ENCODE assay signal across 9 cellular contexts in genomic region chr3:114451561-114452018, GRCh38.
DNase-seq lines count a peak whose midpoint lies in the region; ATAC-seq and TF ChIP-seq lines count a peak whose summit lies in the region.
"Had no signal": no experiment of that assay in that cellular context is flagged by ENCODE, and none has a peak within 500 bp of the region (broad histone marks: within the 10 kb centered on the region; RNA-seq: fewer than 3 reads in every experiment).

No MANE protein-coding gene starts in this region.

- H3K27ac ChIP-seq in GM23248 (0 out of 2 replicates have a peak overlapping the region, but pooled peaks have one; percentile 31), VCaP (peak overlapping the region; percentile 99), right cardiac atrium (ENCODE audit: low read length) (peak overlapping the region; percentile 96), smooth muscle cell (ENCODE audit: low read depth) (no peak overlapping the region)

- intact Hi-C loops in right cardiac atrium (cut with DNase I): no loop called here

- 18 to 19% methylated on average over 10 of the region's 10 CpGs for WGBS in GM23248 (ENCODE audit: low coverage in 1 of 2, low lambda C conversion rate in 2 of 2, missing lambda C conversion rate in 2 of 2), 2 experiments
- 17% methylated on average over 10 of the region's 10 CpGs for WGBS in right cardiac atrium
- WGBS in smooth muscle cell (ENCODE audit: low lambda C conversion rate): 83% methylated on average over 10 of the region's 10 CpGs

- H3K4me1 ChIP-seq in GM23248 (ENCODE audit: insufficient read depth): peaks cover 30% of the 10 kb centered on the region
- H3K4me1 ChIP-seq in right cardiac atrium (ENCODE audit: control insufficient read depth, insufficient read depth, low read length): no peaks in the 10 kb centered on the region
- peaks cover 9% of the 10 kb centered on the region for H3K4me1 ChIP-seq in smooth muscle cell (ENCODE audit: low read depth)

- H3K27me3 Mint-ChIP-seq in T-helper 17 cell: no peaks in the 10 kb centered on the region

- DNase-seq in GM23248 (peak; percentile 43), right cardiac atrium (peak; percentile 39 to 80 (median 50)), smooth muscle cell (lab: John Stamatoyannopoulos, UW; ENCODE audit: unreplicated experiment) (no peak), kidney tubule cell (ENCODE audit: low spot score) (no peak), T-helper 17 cell (no peak)
- no peak for DNase-seq in activated effector memory CD4-positive, alpha-beta T cell treated with Interleukin-2 at 50 U/mL for 16 hours

- no peak overlapping the region for H3K27ac Mint-ChIP-seq in T-helper 17 cell

- H3K4me2 ChIP-seq in GM23248 (ENCODE audit: unreplicated experiment): peak overlapping the region; percentile 83
- H3K4me2 ChIP-seq in smooth muscle cell: no peak overlapping the region

- peaks cover 12% of the 10 kb centered on the region for H3K4me1 Mint-ChIP-seq in T-helper 17 cell

- H3K9ac ChIP-seq in GM23248 (peak overlapping the region; percentile 66), smooth muscle cell (ENCODE audit: low read depth) (no peak overlapping the region)

- H3K36me3 Mint-ChIP-seq in T-helper 17 cell (ENCODE audit: low read depth): no peaks in the 10 kb centered on the region

- H4K20me1 ChIP-seq in GM23248 (ENCODE audit: insufficient read depth) (no peaks in the 10 kb centered on the region), smooth muscle cell (ENCODE audit: low read depth) (peaks cover 44% of the 10 kb centered on the region)

- no peaks in the 10 kb centered on the region for H3K27me3 ChIP-seq in GM23248 (replicated peaks; ENCODE audit: insufficient read depth)
- H3K27me3 ChIP-seq in right cardiac atrium (ENCODE audit: control insufficient read depth, insufficient read depth): no peaks in the 10 kb centered on the region
- H3K27me3 ChIP-seq in smooth muscle cell (ENCODE audit: low read depth): peaks cover 39% of the 10 kb centered on the region

- no peak for TF ChIP-seq CTCF in VCaP (conservative IDR thresholded peaks at IDR 0.05)
- no peak for TF ChIP-seq CTCF in smooth muscle cell (IDR thresholded peaks at IDR 0.05; ENCODE audit: borderline replicate concordance, insufficient read depth, poor library complexity, severe bottlenecking)

- H3K4me3 Mint-ChIP-seq in T-helper 17 cell: no peak overlapping the region

- no peaks in the 10 kb centered on the region for H3K9me2 ChIP-seq in GM23248 (ENCODE audit: insufficient read depth)

- in situ Hi-C loops in GM23248 (cut with MboI): no loop called here

- ATAC-seq in right cardiac atrium (peak; percentile 70 to 77), HG03108 (IDR thresholded peaks at IDR 0.05; ENCODE audit: unreplicated experiment) (no peak), T-helper 17 cell (no peak)
- ATAC-seq: Panc1 had no signal

- H3K36me3 ChIP-seq in GM23248 (ENCODE audit: low read depth): no peaks in the 10 kb centered on the region
- H3K36me3 ChIP-seq in smooth muscle cell (ENCODE audit: low read depth): no peaks in the 10 kb centered on the region

- H2AFZ ChIP-seq in GM23248 (peak overlapping the region; percentile 38), smooth muscle cell (ENCODE audit: low read depth) (no peak overlapping the region)

- H3K9me3 ChIP-seq in GM23248 (ENCODE audit: low read depth) (no peaks in the 10 kb centered on the region), right cardiac atrium (ENCODE audit: control insufficient read depth, low read length) (no peaks in the 10 kb centered on the region), smooth muscle cell (replicated peaks; ENCODE audit: low read depth) (no peaks in the 10 kb centered on the region), T-helper 17 cell (ENCODE audit: control insufficient read depth, low read length, poor library complexity, severe bottlenecking) (no peaks in the 10 kb centered on the region)

- H3F3A ChIP-seq in GM23248 (ENCODE audit: insufficient read depth) (no peaks in the 10 kb centered on the region), smooth muscle cell (ENCODE audit: low read depth) (no peaks in the 10 kb centered on the region)

- H3K4me3 ChIP-seq in GM23248 (peak overlapping the region; percentile 59), right cardiac atrium (ENCODE audit: low read length) (peak overlapping the region; percentile 58), smooth muscle cell (peak overlapping the region; percentile 2)

- peaks cover 25% of the 10 kb centered on the region for H3K79me2 ChIP-seq in GM23248 (ENCODE audit: insufficient read depth)
- no peaks in the 10 kb centered on the region for H3K79me2 ChIP-seq in smooth muscle cell (ENCODE audit: low read depth)

Comparison
In these comparisons a context has a peak if more than half of its experiments do, and no peak if none do; other contexts are left out.
1. DNase-seq: peak in GM23248 (single experiment) and right cardiac atrium (3 of 3); none in smooth muscle cell (single experiment), kidney tubule cell (single experiment), activated effector memory CD4-positive, alpha-beta T cell treated with Interleukin-2 at 50 U/mL for 16 hours (single experiment) and T-helper 17 cell (0 of 3).
2. H3K4me3 ChIP-seq: peak in every context shown above with its lines; median percentile 59 in GM23248; 58 in right cardiac atrium; 2 in smooth muscle cell.
3. ATAC-seq: peak in right cardiac atrium (2 of 2); none in HG03108 (single experiment) and T-helper 17 cell (single experiment).